8 cellular contexts compared by ENCODE assay signal in genomic region chr15:79380755-79381499, GRCh38. TPM values are rescaled to one million over a fixed set of nuclear protein-coding genes. Genes with fewer than 3 reads are reported as not detected.
DNase-seq lines count a peak whose midpoint lies in the region; ATAC-seq and TF ChIP-seq lines count a peak whose summit lies in the region.

No MANE protein-coding gene starts in this region.

- no peaks in the 10 kb centered on the region for H3K27me3 Mint-ChIP-seq in naive B cell

- no peak overlapping the region for H3K4me3 Mint-ChIP-seq in naive B cell

- no peak overlapping the region for H3K4me3 ChIP-seq in epithelial cell of esophagus (ENCODE audit: low read length)

- peak; percentile 50 for DNase-seq in NK-92 treated with Interleukin-12 subunit alpha and Interleukin-12 subunit beta, amount 100 ng/mL, for 24 hours (lab: John Stamatoyannopoulos, UW)
- DNase-seq in NK-92 (lab: John Stamatoyannopoulos, UW; ENCODE audit: unreplicated experiment) (no peak), HPDE6-E6E7 (ENCODE audit: extremely low spot score) (peak; percentile 40), NOMO-1 treated with DMSO at 0.1 percent for 48 hours (lab: John Stamatoyannopoulos, UW; ENCODE audit: unreplicated experiment) (peak; percentile 69), epithelial cell of esophagus (ENCODE audit: low read depth) (peak; percentile 70), naive B cell (peak; percentile 51)
- peak; percentile 13 for DNase-seq in activated CD8-positive, alpha-beta memory T cell treated with anti-CD3 and anti-CD28 coated beads, Interleukin-2, amount 50 U/mL, for 1 hour (ENCODE audit: extremely low read depth)
- DNase-seq in stimulated activated CD8-positive, alpha-beta memory T cell treated with anti-CD3 and anti-CD28 coated beads, Interleukin-7, amount 100 ng/mL, for 4 hours (ENCODE audit: low read depth in 2 of 2), result peak; percentile 52 to 58

- peak; percentile 97 for TF ChIP-seq CTCF in epithelial cell of esophagus (IDR thresholded peaks at IDR 0.05; ENCODE audit: insufficient read depth, low read depth, low read length, missing control alignments)

- peak; percentile 70 to 75 for ATAC-seq in naive B cell (ENCODE audit: low read depth in 2 of 2)

- no peaks in the 10 kb centered on the region for H3K9me3 Mint-ChIP-seq in naive B cell

- H3K27ac Mint-ChIP-seq in naive B cell, result no peak overlapping the region

- H3K36me3 Mint-ChIP-seq in naive B cell, result peaks cover 0 to 18% of the 10 kb centered on the region in 2 donors

- H3K4me1 Mint-ChIP-seq in naive B cell, result peaks cover 0 to 3% (median 0%) of the 10 kb centered on the region in 3 donors

RNA-seq across cellular contexts. Expression of gene MINAR1, which starts 51.2 kb away (rescaled TPM):
- under 1 TPM in 1 of 6 donors, not detected in 5; 0.13 TPM for polyA plus RNA-seq in naive B cell (ENCODE audit: low read depth in 6 of 6)
